Comparison of ENCODE assay signal across 8 cellular contexts in the genomic region with DNA sequence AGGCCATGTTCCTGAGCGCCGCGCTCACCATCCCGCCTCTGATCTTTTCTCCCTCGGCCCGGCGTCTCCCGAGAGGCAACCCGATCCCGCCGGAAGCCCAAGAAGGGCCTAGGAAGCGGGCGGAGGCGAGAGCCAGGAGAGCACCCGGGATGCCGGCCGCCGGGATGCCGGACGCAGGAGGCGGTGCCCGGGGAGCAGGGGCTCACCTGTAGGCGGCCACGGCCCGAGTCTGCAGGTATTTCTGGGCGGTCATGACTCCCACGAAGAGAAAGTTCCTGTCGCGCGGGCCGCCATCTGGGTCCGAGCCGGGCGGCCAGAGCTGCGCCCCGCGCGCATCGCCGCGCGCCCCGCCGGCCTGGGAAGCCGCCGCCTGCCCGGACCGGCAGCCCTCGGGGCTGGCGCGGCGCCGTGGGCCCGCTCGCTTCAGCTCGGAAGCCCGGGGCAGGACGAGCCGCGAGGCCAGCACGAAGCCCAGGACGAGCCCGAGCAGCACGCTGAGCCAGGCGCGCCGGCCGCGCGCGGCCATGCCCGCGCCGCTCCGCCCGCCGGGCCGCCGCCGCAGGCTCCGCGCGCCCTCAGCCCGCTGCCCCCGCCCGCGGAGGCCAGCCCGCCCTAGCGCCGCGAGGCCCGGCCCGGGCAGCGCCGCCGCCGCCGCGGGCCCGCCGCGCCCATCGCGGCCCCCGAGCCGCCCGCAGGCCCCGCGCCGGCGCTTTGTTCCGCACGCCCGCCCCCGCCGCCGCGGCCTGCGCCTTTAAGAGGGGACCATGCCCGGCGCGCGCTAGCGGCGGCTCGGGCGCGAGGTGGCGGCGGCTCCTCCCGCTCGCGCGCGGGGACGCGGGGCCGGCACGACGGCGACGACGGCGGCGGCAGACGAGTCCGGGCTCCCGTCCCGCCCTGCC. TPM values are rescaled to one million over a fixed set of nuclear protein-coding genes. Genes with fewer than 3 reads are reported as not detected.
A peak's percentile ranks its signal among the peaks of the same experiment; 100 is the strongest.
DNase-seq lines count a peak whose midpoint lies in the region; ATAC-seq, FAIRE-seq and TF ChIP-seq lines count a peak whose summit lies in the region.

No MANE protein-coding gene starts in this region.

- DNase-seq in HuH-7.5 (ENCODE audit: low spot score) (peak; percentile 67), endodermal cell (peak; percentile 81), DMS153 (lab: John Stamatoyannopoulos, UW) (no peak), H54 (ENCODE audit: insufficient read length, low spot score) (no peak)
- peak; percentile 48 for DNase-seq in activated CD4-positive, CD25-positive, alpha-beta regulatory T cell treated with anti-CD3 and anti-CD28 coated beads, Interleukin-2, amount 50 U/mL, for 72 hours

- no peak overlapping the region for H3K27ac ChIP-seq in endodermal cell (ENCODE audit: low read depth, low read length)
- peak overlapping the region; percentile 67 for H3K27ac ChIP-seq in muscle layer of duodenum (ENCODE audit: low read length)

- peaks cover 24% of the 10 kb centered on the region for H3K4me1 Mint-ChIP-seq in endodermal cell

- no peak for TF ChIP-seq POLR2A in H54 (IDR thresholded peaks at IDR 0.05; ENCODE audit: low read depth, low read length)

- ATAC-seq in GM21576 (IDR thresholded peaks at IDR 0.05; ENCODE audit: unreplicated experiment), result peak; percentile 10

- peaks cover 2% of the 10 kb centered on the region for H3K36me3 Mint-ChIP-seq in endodermal cell (ENCODE audit: low read depth)

- no peak for FAIRE-seq in H54 (lab: Jason Lieb, UNC)

- H3K27me3 ChIP-seq in endodermal cell (ENCODE audit: control insufficient read depth, insufficient read depth, low read length, poor library complexity, severe bottlenecking) (no peaks in the 10 kb centered on the region), muscle layer of duodenum (ENCODE audit: low read depth, low read length) (no peaks in the 10 kb centered on the region)

- H3K36me3 ChIP-seq in endodermal cell (ENCODE audit: control insufficient read depth, insufficient read depth, low read length) (peaks cover 17% of the 10 kb centered on the region), muscle layer of duodenum (ENCODE audit: control insufficient read depth in 1 of 2, insufficient read depth in 2 of 2, low read length in 2 of 2) (no peaks in the 10 kb centered on the region)

- H3K27ac Mint-ChIP-seq in endodermal cell, result peak overlapping the region; percentile 72

- TF ChIP-seq CTCF in endodermal cell (conservative IDR thresholded peaks at IDR 0.05), result no peak

- 0% methylated on average over 24 to 149 of the region's 149 CpGs for WGBS in endodermal cell (ENCODE audit: insufficient coverage in 1 of 2, insufficient read length in 1 of 2), 2 experiments

- H3K4me1 ChIP-seq in endodermal cell (ENCODE audit: control insufficient read depth, insufficient read depth, low read length) (no peaks in the 10 kb centered on the region), muscle layer of duodenum (ENCODE audit: control insufficient read depth in 1 of 2, insufficient read depth in 2 of 2, low read length in 2 of 2) (peaks cover 5 to 16% of the 10 kb centered on the region in 2 donors)

- H3K4me3 Mint-ChIP-seq in endodermal cell, result peak overlapping the region; percentile 85

- no peaks in the 10 kb centered on the region for H3K9me3 Mint-ChIP-seq in endodermal cell

- H3K9ac ChIP-seq in endodermal cell (ENCODE audit: extremely low read depth, low read length, poor library complexity, severe bottlenecking), result peak overlapping the region; percentile 53

- H3K9me3 ChIP-seq in endodermal cell (ENCODE audit: control insufficient read depth, low read length) (no peaks in the 10 kb centered on the region), muscle layer of duodenum (ENCODE audit: control insufficient read depth in 1 of 2, low read length in 2 of 2) (no peaks in the 10 kb centered on the region)

- H3K4me3 ChIP-seq in GM08714 (ENCODE audit: low read length), result peak overlapping the region; percentile 98
- H3K4me3 ChIP-seq in endodermal cell (ENCODE audit: low read length), result peak overlapping the region; percentile 93
- H3K4me3 ChIP-seq in muscle layer of duodenum (ENCODE audit: low read depth in 1 of 2, low read length in 2 of 2), result peak overlapping the region; percentile 34 to 75

- no peaks in the 10 kb centered on the region for H3K27me3 Mint-ChIP-seq in endodermal cell (ENCODE audit: insufficient read depth)

RNA-seq across cellular contexts. Expression of gene CHSY1, which starts 0.7 kb away (rescaled TPM):
- total RNA-seq in endodermal cell, result 10 to 100 TPM; 33.3 to 39.9 TPM
- 29.5 TPM for polyA plus RNA-seq in endodermal cell (2013, experiment 1 of 2)
- polyA plus RNA-seq in endodermal cell (2013, experiment 2 of 2), result 29.7 TPM

RNA-seq across cellular contexts. Expression of gene SELENOS, which starts 26.1 kb away (rescaled TPM):
- total RNA-seq in endodermal cell, result 10 to 100 TPM; 56.1 to 60.5 TPM
- 63.3 TPM for polyA plus RNA-seq in endodermal cell (2013, experiment 1 of 2)
- polyA plus RNA-seq in endodermal cell (2013, experiment 2 of 2), result 61.3 TPM

RNA-seq across cellular contexts. Expression of gene SNRPA1, which starts 43.9 kb away (rescaled TPM):
- 100 to 1,000 TPM; 111 to 140 TPM for total RNA-seq in endodermal cell
- polyA plus RNA-seq in endodermal cell (2013, experiment 1 of 2), result 123 TPM
- 111 TPM for polyA plus RNA-seq in endodermal cell (2013, experiment 2 of 2)

Comparison
In these comparisons a context has a peak if more than half of its experiments do, and no peak if none do; other contexts are left out.
1. DNase-seq: peak in HuH-7.5 (single experiment), activated CD4-positive, CD25-positive, alpha-beta regulatory T cell treated with anti-CD3 and anti-CD28 coated beads, Interleukin-2, amount 50 U/mL, for 72 hours (single experiment) and endodermal cell (single experiment); none in DMS153 (single experiment) and H54 (single experiment).
2. Peak in every context shown above with its lines, with median percentiles within 50 percentile points of each other: H3K4me3 ChIP-seq.